20 cellular contexts compared by ENCODE assay signal in genomic region chr3:61443886-61444285, GRCh38.
"Had no signal": no experiment of that assay in that cellular context is flagged by ENCODE, and none has a peak within 500 bp of the region (broad histone marks: within the 10 kb centered on the region; RNA-seq: fewer than 3 reads in every experiment).

No MANE protein-coding gene starts in this region.

- H3K79me2 ChIP-seq: parathyroid adenoma had no signal

- H3K4me1 Mint-ChIP-seq: immature natural killer cell; naive thymus-derived CD4-positive, alpha-beta T cell; stimulated activated naive B cell treated with anti-CD40 and anti-IgM and Interleukin-4, amounts not matched to agents 10 μg/mL and 1 μg/mL and 100 μg/mL, for 72 hours; stimulated activated naive CD8-positive, alpha-beta T cell treated with anti-CD3 and anti-CD28 coated beads, Interleukin-15, amount 100 ng/mL, for 72 hours had no signal

- H3K9me3 Mint-ChIP-seq: nephron progenitor cell had no signal

- FAIRE-seq: keratinocyte had no signal

- H3K27ac ChIP-seq: esophagus squamous epithelium, foreskin keratinocyte, parathyroid adenoma, prostate gland, skin epidermis, testis, tibial nerve, upper lobe of right lung, vagina had no signal

- ATAC-seq: foreskin keratinocyte; naive thymus-derived CD4-positive, alpha-beta T cell; sciatic nerve; stimulated activated naive B cell treated with anti-CD40 and anti-IgM and Interleukin-4, amounts not matched to agents 10 μg/mL and 1 μg/mL and 100 μg/mL, for 72 hours; stimulated activated naive CD8-positive, alpha-beta T cell treated with anti-CD3 and anti-CD28 coated beads, Interleukin-15, amount 100 ng/mL, for 72 hours; upper lobe of right lung had no signal

- H3K4me1 ChIP-seq: esophagus squamous epithelium, foreskin keratinocyte, prostate gland, testis, tibial nerve, upper lobe of right lung, vagina had no signal

- H3K27ac Mint-ChIP-seq: immature natural killer cell; naive thymus-derived CD4-positive, alpha-beta T cell; nephron progenitor cell; stimulated activated naive B cell treated with anti-CD40 and anti-IgM and Interleukin-4, amounts not matched to agents 10 μg/mL and 1 μg/mL and 100 μg/mL, for 72 hours had no signal

- H3K9me3 ChIP-seq: esophagus squamous epithelium, prostate gland, testis, tibial nerve, upper lobe of right lung, vagina had no signal

- H3K9ac ChIP-seq: parathyroid adenoma had no signal

- H3K4me3 Mint-ChIP-seq: immature natural killer cell; naive thymus-derived CD4-positive, alpha-beta T cell; nephron progenitor cell; stimulated activated naive B cell treated with anti-CD40 and anti-IgM and Interleukin-4, amounts not matched to agents 10 μg/mL and 1 μg/mL and 100 μg/mL, for 72 hours; stimulated activated naive CD8-positive, alpha-beta T cell treated with anti-CD3 and anti-CD28 coated beads, Interleukin-15, amount 100 ng/mL, for 72 hours had no signal

- H3K36me3 Mint-ChIP-seq: immature natural killer cell; naive thymus-derived CD4-positive, alpha-beta T cell; stimulated activated naive B cell treated with anti-CD40 and anti-IgM and Interleukin-4, amounts not matched to agents 10 μg/mL and 1 μg/mL and 100 μg/mL, for 72 hours had no signal

- DNase-seq: dermis blood vessel endothelial cell; esophagus squamous epithelium; foreskin keratinocyte; immature natural killer cell; mesendoderm; naive thymus-derived CD4-positive, alpha-beta T cell; nephron progenitor cell; stimulated activated CD4-positive, alpha-beta T cell treated with anti-CD3 and anti-CD28 coated beads, Interleukin-2, amount 100 ng/mL, for 24 hours; stimulated activated CD4-positive, alpha-beta T cell treated with anti-CD3 and anti-CD28 coated beads, Interleukin-4, amount 100 ng/mL, for 4 hours; stimulated activated naive B cell treated with anti-CD40 and anti-IgM and Interleukin-4, amounts not matched to agents 10 μg/mL and 1 μg/mL and 100 μg/mL, for 72 hours; stimulated activated naive CD8-positive, alpha-beta T cell treated with anti-CD3 and anti-CD28 coated beads, Interleukin-15, amount 100 ng/mL, for 72 hours; testis; upper lobe of right lung had no signal

- H3K27me3 ChIP-seq: esophagus squamous epithelium, testis, tibial nerve, upper lobe of right lung, vagina had no signal

- H2AFZ ChIP-seq: parathyroid adenoma had no signal

- H3K4me3 ChIP-seq: esophagus squamous epithelium, prostate gland, skin epidermis, testis, tibial nerve, upper lobe of right lung, vagina had no signal

- H3K36me3 ChIP-seq: esophagus squamous epithelium, prostate gland, tibial nerve, upper lobe of right lung, vagina had no signal
